ENCODE assay signal across 21 cellular contexts in genomic region chr11:78535027-78535426, GRCh38. TPM values are rescaled to one million over a fixed set of nuclear protein-coding genes. Genes with fewer than 3 reads are reported as not detected.
A peak's percentile ranks its signal among the peaks of the same experiment; 100 is the strongest.
DNase-seq lines count a peak whose midpoint lies in the region; ATAC-seq and TF ChIP-seq lines count a peak whose summit lies in the region.
"Had no signal": no experiment of that assay in that cellular context is flagged by ENCODE, and none has a peak within 500 bp of the region (broad histone marks: within the 10 kb centered on the region; RNA-seq: fewer than 3 reads in every experiment).

No MANE protein-coding gene starts in this region.

- H3K36me3 ChIP-seq in mucosa of descending colon (ENCODE audit: low read depth), result no peaks in the 10 kb centered on the region

- DNase-seq in CD4-positive, alpha-beta T cell, result no peak
- DNase-seq in GM13977 (ENCODE audit: low spot score) (peak; percentile 39), activated B cell treated with CpG ODN at 0.5 μM for 24 hours (no peak), mucosa of descending colon (no peak)
- no peak for DNase-seq in activated CD8-positive, alpha-beta memory T cell treated with anti-CD3 and anti-CD28 coated beads, Interleukin-2, amount 50 U/mL, for 4 hours
- DNase-seq: Caco-2; H7; KBM-7; NCI-H1092 treated with DMSO at 0.1 percent for 48 hours; NCI-H1694; NCI-H2107; NCI-H345; NCI-H526 treated with DMSO at 0.1 percent for 48 hours; NK-92 treated with Interleukin-12 subunit alpha and Interleukin-12 subunit beta, amount 100 ng/mL, for 24 hours; PC-3; T-cell had no signal

- no peaks in the 10 kb centered on the region for H3K27me3 Mint-ChIP-seq in CD4-positive, alpha-beta T cell
- H3K27me3 Mint-ChIP-seq in activated B cell treated with CpG ODN at 0.5 μM for 24 hours, result no peaks in the 10 kb centered on the region
- H3K27me3 Mint-ChIP-seq: T-cell had no signal

- no peaks in the 10 kb centered on the region for H3K9me3 ChIP-seq in CD4-positive, alpha-beta T cell (ENCODE audit: control insufficient read depth, low read length)
- no peaks in the 10 kb centered on the region for H3K9me3 ChIP-seq in mucosa of descending colon
- H3K9me3 ChIP-seq: Caco-2 had no signal

- POLR2A ChIA-PET in CD4-positive, alpha-beta T cell (lab: Charles Lee), result interaction anchor here (0.7 kb wide), 1 partner anchor 46 kb away, joined by 3 read pairs; no protein-coding TSS in a partner anchor
- POLR2A ChIA-PET in activated B cell treated with CpG ODN at 0.5 μM for 24 hours (lab: Charles Lee), result no interaction called here

- no peak for TF ChIP-seq CTCF in CD4-positive, alpha-beta T cell (IDR thresholded peaks at IDR 0.05)
- TF ChIP-seq CTCF in GM13977 (IDR thresholded peaks at IDR 0.05; ENCODE audit: extremely low read depth, insufficient read depth, missing control alignments), result no peak
- no peak for TF ChIP-seq CTCF in activated B cell treated with CpG ODN at 0.5 μM for 24 hours (IDR thresholded peaks at IDR 0.05)
- no peak for TF ChIP-seq CTCF in mucosa of descending colon (IDR thresholded peaks at IDR 0.05)

- CTCF ChIA-PET in CD4-positive, alpha-beta T cell (lab: Charles Lee), result no interaction called here
- CTCF ChIA-PET in activated B cell treated with CpG ODN at 0.5 μM for 24 hours (lab: Charles Lee), result interaction anchor here (2.8 kb wide), 1 partner anchor 29 kb away, joined by 13 read pairs; no protein-coding TSS in a partner anchor

- peaks cover 4% of the 10 kb centered on the region for H3K4me1 Mint-ChIP-seq in CD4-positive, alpha-beta T cell (ENCODE audit: low read depth)
- H3K4me1 Mint-ChIP-seq in activated B cell treated with CpG ODN at 0.5 μM for 24 hours, result peaks cover 36% of the 10 kb centered on the region

- H3K27ac Mint-ChIP-seq in CD4-positive, alpha-beta T cell, result no peak overlapping the region
- H3K27ac Mint-ChIP-seq in activated B cell treated with CpG ODN at 0.5 μM for 24 hours, result no peak overlapping the region
- H3K27ac Mint-ChIP-seq: T-cell had no signal

- no peak overlapping the region for H3K27ac ChIP-seq in CD4-positive, alpha-beta T cell (ENCODE audit: low read depth, low read length)
- H3K27ac ChIP-seq: C4-2B, SK-N-MC had no signal

- H3K9me3 Mint-ChIP-seq in CD4-positive, alpha-beta T cell, result no peaks in the 10 kb centered on the region
- no peaks in the 10 kb centered on the region for H3K9me3 Mint-ChIP-seq in activated B cell treated with CpG ODN at 0.5 μM for 24 hours
- H3K9me3 Mint-ChIP-seq: T-cell had no signal

- in situ Hi-C loops in GM13977 (cut with MboI; ENCODE audit: low pct_unique_long_range_greater_than_20kb, low sequenced_read_pairs, unreplicated experiment), result no loop called here

- H3K27me3 ChIP-seq in CD4-positive, alpha-beta T cell (ENCODE audit: control insufficient read depth, insufficient read depth, low read length), result no peaks in the 10 kb centered on the region

- no peaks in the 10 kb centered on the region for H3K4me1 ChIP-seq in mucosa of descending colon (ENCODE audit: low read depth)

- no peak overlapping the region for H3K4me3 ChIP-seq in mucosa of descending colon
- H3K4me3 ChIP-seq: SK-N-MC had no signal

- intact Hi-C loops in CD4-positive, alpha-beta T cell (cut with DNase I, micrococcal nuclease), result no loop called here
- intact Hi-C loops in activated B cell treated with CpG ODN at 0.5 μM for 24 hours (cut with micrococcal nuclease) (loop anchor here (10.0 kb wide), 1 partner anchor 120 kb away; the partner anchor contains the start of gene GAB2), mucosa of descending colon (cut with DNase I, micrococcal nuclease) (no loop called here)

- H3K36me3 Mint-ChIP-seq in CD4-positive, alpha-beta T cell (ENCODE audit: low read depth), result peaks cover 51% of the 10 kb centered on the region
- H3K36me3 Mint-ChIP-seq in activated B cell treated with CpG ODN at 0.5 μM for 24 hours (ENCODE audit: low read depth), result peaks cover 20% of the 10 kb centered on the region

- H3K4me3 Mint-ChIP-seq in CD4-positive, alpha-beta T cell, result no peak overlapping the region
- H3K4me3 Mint-ChIP-seq in activated B cell treated with CpG ODN at 0.5 μM for 24 hours, result no peak overlapping the region
- H3K4me3 Mint-ChIP-seq: T-cell had no signal

- peak; percentile 37 for ATAC-seq in CD4-positive, alpha-beta T cell (ENCODE audit: poor library complexity)
- peak; percentile 68 for ATAC-seq in HG02884 (IDR thresholded peaks at IDR 0.05; ENCODE audit: unreplicated experiment)
- peak; percentile 62 for ATAC-seq in activated B cell treated with CpG ODN at 0.5 μM for 24 hours (ENCODE audit: low read depth)
- no peak for ATAC-seq in mucosa of descending colon
- ATAC-seq in GM18517 (IDR thresholded peaks at IDR 0.05; ENCODE audit: unreplicated experiment), result no peak
- no peak for ATAC-seq in HG02623 (IDR thresholded peaks at IDR 0.05; ENCODE audit: unreplicated experiment)
- ATAC-seq: PC-3, T-cell had no signal

RNA-seq across cellular contexts. Expression of gene NARS2, which starts 39.6 kb away (rescaled TPM):
- 1 to 10 TPM; 8.7 to 9.3 TPM for total RNA-seq in CD4-positive, alpha-beta T cell
- total RNA-seq in activated B cell treated with CpG ODN at 0.5 μM for 24 hours, result 16.5 and 18.9 TPM in 2 replicates
- 10 to 100 TPM; 13.1 to 14.0 (median 13.2) TPM for total RNA-seq in mucosa of descending colon

Comparison
In these comparisons a context has a peak if more than half of its experiments do, and no peak if none do; other contexts are left out.
1. ATAC-seq: peak in CD4-positive, alpha-beta T cell (single experiment), HG02884 (single experiment) and activated B cell treated with CpG ODN at 0.5 μM for 24 hours (single experiment); none in mucosa of descending colon (single experiment), GM18517 (single experiment) and HG02623 (single experiment).